ENCODE assay signal across 34 cellular contexts in genomic region chr16:73601911-73602310, GRCh38.
DNase-seq lines count a peak whose midpoint lies in the region; ATAC-seq and TF ChIP-seq lines count a peak whose summit lies in the region.
"Had no signal": no experiment of that assay in that cellular context is flagged by ENCODE, and none has a peak within 500 bp of the region (broad histone marks: within the 10 kb centered on the region; RNA-seq: fewer than 3 reads in every experiment).

No MANE protein-coding gene starts in this region.

- TF ChIP-seq CTCF in endodermal cell (conservative IDR thresholded peaks at IDR 0.05) = no peak

- no peak overlapping the region for H3K4me3 ChIP-seq in endodermal cell (ENCODE audit: low read length)
- H3K4me3 ChIP-seq: adrenal gland, dorsolateral prefrontal cortex, HAP-1, upper lobe of left lung had no signal

- ATAC-seq in GM18499 (IDR thresholded peaks at IDR 0.05; ENCODE audit: insufficient read depth, unreplicated experiment) (peak; percentile 79), GM19463 (IDR thresholded peaks at IDR 0.05; ENCODE audit: unreplicated experiment) (peak; percentile 57), HG02642 (IDR thresholded peaks at IDR 0.05; ENCODE audit: poor library complexity, unreplicated experiment) (peak; percentile 59), HG03442 (IDR thresholded peaks at IDR 0.05; ENCODE audit: unreplicated experiment) (peak; percentile 88), Right ventricle myocardium superior (ENCODE audit: poor library complexity) (no peak), sciatic nerve (no peak)
- ATAC-seq: activated CD8-positive, alpha-beta memory T cell treated with anti-CD3 and anti-CD28 coated beads, Interleukin-2, amount 10 ng/mL, durations not matched to agents 7 days and 5 days; left colon; right cardiac atrium had no signal

- intact Hi-C loops in Right ventricle myocardium superior (cut with DNase I) = no loop called here
- intact Hi-C loops in sciatic nerve (cut with DNase I) = no loop called here

- H3K36me3 ChIP-seq in endodermal cell (ENCODE audit: control insufficient read depth, insufficient read depth, low read length) = no peaks in the 10 kb centered on the region
- H3K36me3 ChIP-seq: adrenal gland, HAP-1, upper lobe of left lung had no signal

- H3K27ac Mint-ChIP-seq in endodermal cell = no peak overlapping the region
- H3K27ac Mint-ChIP-seq: activated B cell treated with CpG ODN at 0.5 μM for 24 hours; activated CD8-positive, alpha-beta memory T cell treated with anti-CD3 and anti-CD28 coated beads, Interleukin-2, amount 10 ng/mL, durations not matched to agents 7 days and 5 days; activated naive CD4-positive, alpha-beta T cell treated with anti-CD3 and anti-CD28 coated beads for 36 hours; B cell; brain; CD8-positive, alpha-beta memory T cell; immature natural killer cell had no signal

- H3K4me1 ChIP-seq in endodermal cell (ENCODE audit: control insufficient read depth, insufficient read depth, low read length) = peaks cover 3% of the 10 kb centered on the region
- H3K4me1 ChIP-seq: adrenal gland, HAP-1, upper lobe of left lung had no signal

- 87 to 90% methylated on average over 2 to 3 of the region's 3 CpGs for WGBS in endodermal cell (ENCODE audit: insufficient coverage in 1 of 2, insufficient read length in 1 of 2), 2 experiments

- no peak for DNase-seq in Right ventricle myocardium superior
- DNase-seq in endodermal cell = no peak
- no peak for DNase-seq in sciatic nerve (ENCODE audit: low spot score)
- no peak for DNase-seq in GDM1 (lab: John Stamatoyannopoulos, UW)
- DNase-seq: activated B cell treated with CpG ODN at 0.5 μM for 24 hours; activated CD4-positive, alpha-beta T cell treated with anti-CD3 and anti-CD28 coated beads, Interleukin-2, amount 50 U/mL, for 1 hour; activated CD8-positive, alpha-beta memory T cell treated with anti-CD3 and anti-CD28 coated beads, Interleukin-2, amount 10 ng/mL, durations not matched to agents 7 days and 5 days; activated naive CD4-positive, alpha-beta T cell treated with anti-CD3 and anti-CD28 coated beads for 36 hours; activated T-cell treated with anti-CD3 and anti-CD28 coated beads, Interleukin-2, amount 50 U/mL, for 48 hours; adrenal gland; CD8-positive, alpha-beta memory T cell; DMS153; dorsolateral prefrontal cortex; hippocampal formation; immature natural killer cell; left colon; mesenchymal stem cell; NCI-H1092 treated with DMSO at 0.1 percent for 48 hours; NCI-H187 treated with DMSO at 0.1 percent for 48 hours; NCI-H2171 treated with DMSO at 0.1 percent for 48 hours; NCI-H524 treated with DMSO at 0.1 percent for 48 hours; posterior cingulate gyrus; right cardiac atrium; RPMI8226; stimulated activated CD4-positive, alpha-beta T cell treated with anti-CD3 and anti-CD28 coated beads, Interleukin-4, amount 100 ng/mL, for 1 hour; T-helper 1 cell; upper lobe of left lung had no signal

- no peaks in the 10 kb centered on the region for H3K27me3 ChIP-seq in endodermal cell (ENCODE audit: control insufficient read depth, insufficient read depth, low read length, poor library complexity, severe bottlenecking)
- H3K27me3 ChIP-seq: adrenal gland, upper lobe of left lung had no signal

- no peaks in the 10 kb centered on the region for H3K9me3 ChIP-seq in endodermal cell (ENCODE audit: control insufficient read depth, low read length)
- H3K9me3 ChIP-seq: adrenal gland, HAP-1, upper lobe of left lung had no signal

- H3K4me1 Mint-ChIP-seq in endodermal cell = peaks cover 8% of the 10 kb centered on the region
- H3K4me1 Mint-ChIP-seq: activated CD8-positive, alpha-beta memory T cell treated with anti-CD3 and anti-CD28 coated beads, Interleukin-2, amount 10 ng/mL, durations not matched to agents 7 days and 5 days; B cell; brain; CD8-positive, alpha-beta memory T cell; immature natural killer cell had no signal

- no peaks in the 10 kb centered on the region for H3K36me3 Mint-ChIP-seq in endodermal cell (ENCODE audit: low read depth)
- H3K36me3 Mint-ChIP-seq: activated CD8-positive, alpha-beta memory T cell treated with anti-CD3 and anti-CD28 coated beads, Interleukin-2, amount 10 ng/mL, durations not matched to agents 7 days and 5 days; brain; CD8-positive, alpha-beta memory T cell; immature natural killer cell had no signal

- no peaks in the 10 kb centered on the region for H3K27me3 Mint-ChIP-seq in endodermal cell (ENCODE audit: insufficient read depth)
- H3K27me3 Mint-ChIP-seq: activated B cell treated with CpG ODN at 0.5 μM for 24 hours; activated CD8-positive, alpha-beta memory T cell treated with anti-CD3 and anti-CD28 coated beads, Interleukin-2, amount 10 ng/mL, durations not matched to agents 7 days and 5 days; B cell; CD8-positive, alpha-beta memory T cell had no signal

- no peak overlapping the region for H3K9ac ChIP-seq in endodermal cell (ENCODE audit: extremely low read depth, low read length, poor library complexity, severe bottlenecking)

- no peak overlapping the region for H3K27ac ChIP-seq in endodermal cell (ENCODE audit: low read depth, low read length)
- H3K27ac ChIP-seq: adrenal gland, dorsolateral prefrontal cortex, upper lobe of left lung had no signal

- no peak overlapping the region for H3K4me3 Mint-ChIP-seq in endodermal cell
- H3K4me3 Mint-ChIP-seq: activated B cell treated with CpG ODN at 0.5 μM for 24 hours; activated CD8-positive, alpha-beta memory T cell treated with anti-CD3 and anti-CD28 coated beads, Interleukin-2, amount 10 ng/mL, durations not matched to agents 7 days and 5 days; activated naive CD4-positive, alpha-beta T cell treated with anti-CD3 and anti-CD28 coated beads for 36 hours; B cell; brain; CD8-positive, alpha-beta memory T cell; immature natural killer cell had no signal

- H3K9me3 Mint-ChIP-seq in endodermal cell = peaks cover 6% of the 10 kb centered on the region
- H3K9me3 Mint-ChIP-seq: activated B cell treated with CpG ODN at 0.5 μM for 24 hours, brain had no signal

Comparison
In these comparisons a context has a peak if more than half of its experiments do, and no peak if none do; other contexts are left out.
1. ATAC-seq: peak in GM18499 (single experiment), GM19463 (single experiment), HG02642 (single experiment) and HG03442 (single experiment); none in Right ventricle myocardium superior (single experiment) and sciatic nerve (single experiment).